Comparison of ENCODE assay signal across 26 cellular contexts in genomic region chr5:34525761-34526160, GRCh38.
DNase-seq lines count a peak whose midpoint lies in the region; ATAC-seq, FAIRE-seq and TF ChIP-seq lines count a peak whose summit lies in the region.
"Had no signal": no experiment of that assay in that cellular context is flagged by ENCODE, and none has a peak within 500 bp of the region (broad histone marks: within the 10 kb centered on the region; RNA-seq: fewer than 3 reads in every experiment).

No MANE protein-coding gene starts in this region.

- H3K9me3 ChIP-seq in A549 = no peaks in the 10 kb centered on the region
- no peaks in the 10 kb centered on the region for H3K9me3 ChIP-seq in BLaER1
- no peaks in the 10 kb centered on the region for H3K9me3 ChIP-seq in trophoblast cell (ENCODE audit: insufficient read depth, low read depth, low read length)
- H3K9me3 ChIP-seq: SK-N-SH had no signal

- H2BK120ac ChIP-seq in trophoblast cell (ENCODE audit: insufficient read depth, low read length, poor library complexity) = no peak overlapping the region

- peak overlapping the region; percentile 39 to 63 for H3K27ac ChIP-seq in A549
- peak overlapping the region; percentile 39; the same call in 1 of the 2 replicates for H3K27ac ChIP-seq in BLaER1
- H3K27ac ChIP-seq in trophoblast cell (ENCODE audit: low read depth, low read length) = no peak overlapping the region
- H3K27ac ChIP-seq: GM23248, KMS-11, RWPE1 had no signal

- no peaks in the 10 kb centered on the region for H3K36me3 ChIP-seq in BLaER1
- H3K36me3 ChIP-seq in trophoblast cell (ENCODE audit: control insufficient read depth in 1 of 2, insufficient read depth in 2 of 2, low read length in 2 of 2) = no peaks in the 10 kb centered on the region

- H2BK5ac ChIP-seq in trophoblast cell (ENCODE audit: low read depth, low read length, poor library complexity) = no peak overlapping the region

- no peak overlapping the region for H3K4ac ChIP-seq in trophoblast cell (ENCODE audit: low read depth, low read length)

- H3K23ac ChIP-seq in trophoblast cell (ENCODE audit: low read length) = no peak overlapping the region

- H4K91ac ChIP-seq in trophoblast cell (ENCODE audit: low read depth, low read length) = peak overlapping the region; percentile 7

- POLR2A ChIA-PET in A549 (lab: Yijun Ruan, JAX) = no interaction called here

- no peak for FAIRE-seq in A549 (lab: Jason Lieb, UNC)
- no peak for FAIRE-seq in D721Med (lab: Jason Lieb, UNC)
- FAIRE-seq: GM18507, HTR-8/SVneo had no signal

- peak overlapping the region; percentile 25 for H4K8ac ChIP-seq in trophoblast cell (ENCODE audit: low read depth, low read length)

- TF ChIP-seq CTCF in A549 (IDR thresholded peaks at IDR 0.05) (no peak), D721Med (IDR thresholded peaks at IDR 0.05; ENCODE audit: insufficient read depth, missing control alignments) (no peak)

- TF ChIP-seq EP300 in A549 (IDR thresholded peaks at IDR 0.05) = no peak

- ATAC-seq in A549 = peak in 1 of 2 experiments; percentile 15; a peak in 2 of 6 replicates
- ATAC-seq: Panc1 had no signal

- peaks cover 24% of the 10 kb centered on the region for H3K79me1 ChIP-seq in trophoblast cell (ENCODE audit: low read length)

- peaks cover 2% of the 10 kb centered on the region for H3K79me2 ChIP-seq in trophoblast cell (ENCODE audit: control insufficient read depth, insufficient read depth, low read length, poor library complexity)

- WGBS in A549 (ENCODE audit: missing lambda C conversion rate) = 47% methylated on average over 6 of the region's 6 CpGs
- WGBS in trophoblast cell (ENCODE audit: extremely low coverage, insufficient coverage, insufficient read length) = no CpG with 5 or more reads among the region's 6 CpGs

- H3K9ac ChIP-seq in BLaER1 = no peak overlapping the region
- no peak overlapping the region for H3K9ac ChIP-seq in trophoblast cell (ENCODE audit: low read length)
- H3K9ac ChIP-seq: GM23248, KMS-11, SK-N-SH had no signal

- H3K4me2 ChIP-seq in A549 = peak overlapping the region; percentile 27; the same call in 2 of the 3 replicates
- no peak overlapping the region for H3K4me2 ChIP-seq in BLaER1
- no peak overlapping the region for H3K4me2 ChIP-seq in trophoblast cell (ENCODE audit: low read length)
- H3K4me2 ChIP-seq: KMS-11, SK-N-SH had no signal

- H2AK5ac ChIP-seq in trophoblast cell (ENCODE audit: low read length) = peak overlapping the region; percentile 68

- no peak for TF ChIP-seq POLR2A in A549 (IDR thresholded peaks at IDR 0.05; ENCODE audit: low read length)

- H3K4me1 ChIP-seq in A549 (peaks cover 33% of the 10 kb centered on the region), BLaER1 (peaks cover 32% of the 10 kb centered on the region), trophoblast cell (ENCODE audit: control insufficient read depth in 1 of 2, insufficient read depth in 2 of 2, low read length in 2 of 2) (peaks cover 12 to 13% of the 10 kb centered on the region in 2 experiments)

- peak overlapping the region; percentile 33 for H2BK12ac ChIP-seq in trophoblast cell (ENCODE audit: low read length)

- H3K18ac ChIP-seq in trophoblast cell (ENCODE audit: low read length) = no peak overlapping the region

- TF ChIP-seq RAD21 in A549 (conservative IDR thresholded peaks at IDR 0.05 in 1 of 2, IDR thresholded peaks at IDR 0.05 in 1 of 2) = no peak

- CTCF ChIA-PET in A549 (lab: Yijun Ruan, JAX) = interaction anchor here (2.0 to 3.4 kb wide), 2 partner anchors 60 to 372 kb away, joined by 4 to 49 read pairs; no protein-coding TSS in a partner anchor

- H3K27me3 ChIP-seq in BLaER1 = no peaks in the 10 kb centered on the region
- H3K27me3 ChIP-seq in trophoblast cell (ENCODE audit: insufficient read depth, low read length) = no peaks in the 10 kb centered on the region

- no peak overlapping the region for H4K12ac ChIP-seq in trophoblast cell (ENCODE audit: low read depth, low read length)

- H3K14ac ChIP-seq in trophoblast cell (ENCODE audit: low read length) = peak overlapping the region; percentile 22

- peak in 1 of 2 experiments; percentile 61 for DNase-seq in A549 (ENCODE audit: low read depth in 1 of 2, low spot score in 1 of 2)
- DNase-seq in dermis microvascular lymphatic vessel endothelial cell (ENCODE audit: low read depth in 2 of 2) = peak; percentile 96 to 99
- no peak for DNase-seq in trophoblast cell
- no peak for DNase-seq in nucleus accumbens (lab: John Stamatoyannopoulos, UW)
- no peak for DNase-seq in medulla oblongata (ENCODE audit: extremely low spot score)
- no peak for DNase-seq in D721Med (ENCODE audit: insufficient read length, low spot score)
- DNase-seq: Calu3; CD8-positive, alpha-beta memory T cell; DMS153; DND-41; GM23248; H7; MM.1S; NCI-H1694; NCI-H2029 treated with DMSO at 0.1 percent for 48 hours; NCI-H2227 treated with DMSO at 0.1 percent for 48 hours; NCI-H510A; NCI-H69; SK-N-SH; SW 1271 had no signal

- H3K4me3 ChIP-seq in A549 = no peak overlapping the region
- no peak overlapping the region for H3K4me3 ChIP-seq in BLaER1
- H3K4me3 ChIP-seq in trophoblast cell (ENCODE audit: low read depth, low read length) = no peak overlapping the region
- H3K4me3 ChIP-seq: GM23248 had no signal

- no peaks in the 10 kb centered on the region for H4K20me1 ChIP-seq in BLaER1

- no peak overlapping the region for H2AFZ ChIP-seq in trophoblast cell (ENCODE audit: insufficient read depth, low read length, poor library complexity)
- H2AFZ ChIP-seq: GM23248 had no signal

TF ChIP-seq in A549, 52 proteins besides CTCF, POLR2A, EP300 and RAD21:
- TF ChIP-seq PBX3 (IDR thresholded peaks at IDR 0.05) (no peak), MAFK (IDR thresholded peaks at IDR 0.05; ENCODE audit: partially characterized antibody) (peak; percentile 46), JUN (IDR thresholded peaks at IDR 0.05) (no peak)

Comparison
In these comparisons a context has a peak if more than half of its experiments do, and no peak if none do; other contexts are left out.
1. DNase-seq: peak in dermis microvascular lymphatic vessel endothelial cell (2 of 2); none in trophoblast cell (0 of 2), nucleus accumbens (0 of 56), medulla oblongata (single experiment) and D721Med (single experiment).